Comparison of ENCODE assay signal across 14 cellular contexts in the genomic region with DNA sequence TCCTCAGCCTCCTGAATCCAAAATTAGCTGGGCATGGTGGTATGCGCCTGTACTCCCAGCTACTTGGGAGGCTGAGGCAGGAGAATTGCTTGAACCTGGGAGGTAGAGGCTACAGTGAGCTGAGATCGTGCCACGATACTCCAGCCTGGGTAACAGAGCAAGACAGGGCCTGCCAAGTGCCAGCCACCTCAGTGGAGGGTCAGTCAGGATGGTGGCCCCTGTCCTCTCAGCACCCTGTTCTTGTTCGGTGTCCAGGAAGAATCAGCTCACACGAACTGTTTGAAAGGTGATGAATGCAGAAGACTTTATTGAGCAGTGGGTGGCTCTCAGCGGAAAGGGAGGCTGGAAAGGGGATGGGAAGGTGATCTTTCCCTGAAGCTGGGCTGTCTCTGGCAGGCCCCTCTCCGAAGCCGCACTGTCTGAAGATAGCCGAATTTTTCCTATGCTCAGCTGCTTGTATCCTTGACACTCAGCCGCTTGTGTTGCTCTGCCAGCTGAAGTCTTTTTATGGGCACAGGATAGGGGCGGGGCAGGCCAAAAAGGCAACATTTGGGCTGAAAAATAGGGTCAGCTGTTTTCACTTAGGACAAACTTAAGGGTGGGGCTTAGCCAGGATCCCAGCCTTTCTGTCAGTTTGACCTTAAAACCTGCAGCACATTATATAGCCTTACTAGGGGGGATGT. TPM values are rescaled to one million over a fixed set of nuclear protein-coding genes. Genes with fewer than 3 reads are reported as not detected.
DNase-seq lines count a peak whose midpoint lies in the region; ATAC-seq and TF ChIP-seq lines count a peak whose summit lies in the region.
"Had no signal": no experiment of that assay in that cellular context is flagged by ENCODE, and none has a peak within 500 bp of the region (broad histone marks: within the 10 kb centered on the region; RNA-seq: fewer than 3 reads in every experiment).

No MANE protein-coding gene starts in this region.

- H3K27ac Mint-ChIP-seq in stimulated activated naive CD8-positive, alpha-beta T cell treated with anti-CD3 and anti-CD28 coated beads, Interleukin-15, amount 100 ng/mL, for 72 hours = peak overlapping the region in 1 of 2 donors; percentile 41
- H3K27ac Mint-ChIP-seq: activated B cell treated with CpG ODN at 0.5 μM for 24 hours had no signal

- TF ChIP-seq EP300 in suprapubic skin (IDR thresholded peaks at IDR 0.05) = no peak

- H3K27me3 ChIP-seq in colonic mucosa (no peaks in the 10 kb centered on the region), suprapubic skin (no peaks in the 10 kb centered on the region)

- H3K36me3 ChIP-seq in HEK293 (ENCODE audit: control insufficient read depth in 2 of 2, insufficient read depth in 1 of 2, low read length in 2 of 2) (peaks cover 0 to 5% of the 10 kb centered on the region in 2 experiments; a peak in 2 of 3 replicates), colonic mucosa (no peaks in the 10 kb centered on the region), suprapubic skin (no peaks in the 10 kb centered on the region)

- no peak for TF ChIP-seq POLR2A in lower leg skin (IDR thresholded peaks at IDR 0.05)
- TF ChIP-seq POLR2A in suprapubic skin (IDR thresholded peaks at IDR 0.05) = no peak

- no peak overlapping the region for H3K9ac ChIP-seq in colonic mucosa (ENCODE audit: low read depth in 2 of 2, low read length in 2 of 2)

- POLR2A ChIA-PET in HEK293 (lab: Yijun Ruan, JAX) = interaction anchor here (0.8 kb wide), 1 partner anchor 9 kb away, joined by 3 read pairs; no protein-coding TSS in a partner anchor

- H3K4me1 ChIP-seq in HEK293 (ENCODE audit: control insufficient read depth, insufficient read depth, low read length) (peaks cover 11% of the 10 kb centered on the region), colonic mucosa (no peaks in the 10 kb centered on the region), suprapubic skin (peaks cover 32% of the 10 kb centered on the region)

- ATAC-seq in GM19395 (IDR thresholded peaks at IDR 0.05; ENCODE audit: unreplicated experiment) = no peak
- no peak for ATAC-seq in stimulated activated naive CD8-positive, alpha-beta T cell treated with anti-CD3 and anti-CD28 coated beads, Interleukin-15, amount 100 ng/mL, for 72 hours
- no peak for ATAC-seq in HG02852 (IDR thresholded peaks at IDR 0.05; ENCODE audit: unreplicated experiment)

- 53 to 54% methylated on average over 11 of the region's 11 CpGs for WGBS in lower leg skin, 2 donors
- 48% methylated on average over 11 of the region's 11 CpGs for WGBS in suprapubic skin

- H3K4me3 ChIP-seq in HEK293 (ENCODE audit: low read depth, low read length) (no peak overlapping the region), colonic mucosa (no peak overlapping the region), lower leg skin (ENCODE audit: low read depth, poor library complexity, severe bottlenecking) (no peak overlapping the region), suprapubic skin (no peak overlapping the region)
- H3K4me3 ChIP-seq: PC-9 had no signal

- H3K27ac ChIP-seq in HEK293 (ENCODE audit: extremely low read depth, low read depth, low read length) (0 out of 2 replicates have a peak overlapping the region, but pooled peaks have one; percentile 24), colonic mucosa (no peak overlapping the region), suprapubic skin (peak overlapping the region; percentile 57)
- H3K27ac ChIP-seq: PC-9 had no signal

- intact Hi-C loops in colonic mucosa (cut with DNase I) (no loop called here), lower leg skin (cut with DNase I; ENCODE audit: low total_unique reads) (no loop called here)

- TF ChIP-seq CTCF in HEK293 (tag by site-specific recombination; IDR thresholded peaks at IDR 0.05) (no peak), colonic mucosa (IDR thresholded peaks at IDR 0.05) (no peak), lower leg skin (IDR thresholded peaks at IDR 0.05) (no peak), suprapubic skin (IDR thresholded peaks at IDR 0.05) (no peak)

- CTCF ChIA-PET in HEK293 (lab: Yijun Ruan, JAX) = interaction anchor here (0.6 to 1.1 kb wide), 3 partner anchors 9 to 163 kb away, joined by 3 to 6 read pairs (median 4); no protein-coding TSS in a partner anchor

- no peaks in the 10 kb centered on the region for H3K27me3 Mint-ChIP-seq in stimulated activated naive CD8-positive, alpha-beta T cell treated with anti-CD3 and anti-CD28 coated beads, Interleukin-15, amount 100 ng/mL, for 72 hours
- H3K27me3 Mint-ChIP-seq: activated B cell treated with CpG ODN at 0.5 μM for 24 hours had no signal

- DNase-seq in colonic mucosa (peak; percentile 35), lower leg skin (ENCODE audit: low spot score in 2 of 2) (peak; percentile 68 to 90), suprapubic skin (ENCODE audit: low spot score in 2 of 2) (peak; percentile 77 to 83), GOT3 (lab: John Stamatoyannopoulos, UW) (no peak)
- DNase-seq in stimulated activated naive CD8-positive, alpha-beta T cell treated with anti-CD3 and anti-CD28 coated beads, Interleukin-15, amount 100 ng/mL, for 72 hours = no peak
- DNase-seq: activated B cell treated with CpG ODN at 0.5 μM for 24 hours; activated gamma-delta T cell; DMS79; NCI-H187 treated with DMSO at 0.1 percent for 48 hours; PC-9; stimulated activated CD8-positive, alpha-beta memory T cell treated with anti-CD3 and anti-CD28 coated beads, Interleukin-4, amount 100 ng/mL, for 48 hours had no signal

- H3K9me3 Mint-ChIP-seq in stimulated activated naive CD8-positive, alpha-beta T cell treated with anti-CD3 and anti-CD28 coated beads, Interleukin-15, amount 100 ng/mL, for 72 hours = no peaks in the 10 kb centered on the region
- H3K9me3 Mint-ChIP-seq: activated B cell treated with CpG ODN at 0.5 μM for 24 hours had no signal

- no peak overlapping the region for H3K4me3 Mint-ChIP-seq in stimulated activated naive CD8-positive, alpha-beta T cell treated with anti-CD3 and anti-CD28 coated beads, Interleukin-15, amount 100 ng/mL, for 72 hours
- H3K4me3 Mint-ChIP-seq: activated B cell treated with CpG ODN at 0.5 μM for 24 hours had no signal

- peaks cover 34% of the 10 kb centered on the region for H3K4me1 Mint-ChIP-seq in stimulated activated naive CD8-positive, alpha-beta T cell treated with anti-CD3 and anti-CD28 coated beads, Interleukin-15, amount 100 ng/mL, for 72 hours

- H3K9me3 ChIP-seq in HEK293 (ENCODE audit: control insufficient read depth, insufficient read depth, low read depth, low read length) = no peaks in the 10 kb centered on the region
- no peaks in the 10 kb centered on the region for H3K9me3 ChIP-seq in colonic mucosa
- no peaks in the 10 kb centered on the region for H3K9me3 ChIP-seq in suprapubic skin

TF ChIP-seq in HEK293, 187 proteins besides CTCF, POLR2A, EP300 and RAD21 (continues in another document):
- TF ChIP-seq ZBTB8A (tag by site-specific recombination; IDR thresholded peaks at IDR 0.05) = peak; percentile 79
- no peak for TF ChIP-seq OVOL3 (tag by site-specific recombination; IDR thresholded peaks at IDR 0.05)
- no peak for TF ChIP-seq ZNF777 (tag by site-specific recombination; IDR thresholded peaks at IDR 0.05; ENCODE audit: borderline replicate concordance)
- no peak for TF ChIP-seq ZNF362 (tag by site-specific recombination; IDR thresholded peaks at IDR 0.05)
- TF ChIP-seq ZNF561 (tag by site-specific recombination; IDR thresholded peaks at IDR 0.05; ENCODE audit: borderline replicate concordance) = no peak
- no peak for TF ChIP-seq KLF8 (tag by site-specific recombination; IDR thresholded peaks at IDR 0.05)
- 0 out of 2 replicates have a peak, but pooled peaks have one; percentile 27 for TF ChIP-seq TRIM28 (IDR thresholded peaks at IDR 0.05; ENCODE audit: borderline replicate concordance, low read length)

RNA-seq across cellular contexts. Expression of gene UBE2R2, which starts 50.9 kb away (rescaled TPM):
- 10 to 100 TPM; 31.4 to 46.0 TPM for total RNA-seq in colonic mucosa
- 10 to 100 TPM; 30.4 to 39.9 (median 36.5) TPM for total RNA-seq in lower leg skin
- 10 to 100 TPM; 29.2 to 36.4 (median 33.5) TPM for total RNA-seq in suprapubic skin

Comparison
In these comparisons a context has a peak if more than half of its experiments do, and no peak if none do; other contexts are left out.
1. DNase-seq: peak in colonic mucosa (single experiment), lower leg skin (2 of 2) and suprapubic skin (2 of 2); none in stimulated activated naive CD8-positive, alpha-beta T cell treated with anti-CD3 and anti-CD28 coated beads, Interleukin-15, amount 100 ng/mL, for 72 hours (0 of 2) and GOT3 (single experiment).